Comparison of ENCODE assay signal across 8 cellular contexts in the genomic region with DNA sequence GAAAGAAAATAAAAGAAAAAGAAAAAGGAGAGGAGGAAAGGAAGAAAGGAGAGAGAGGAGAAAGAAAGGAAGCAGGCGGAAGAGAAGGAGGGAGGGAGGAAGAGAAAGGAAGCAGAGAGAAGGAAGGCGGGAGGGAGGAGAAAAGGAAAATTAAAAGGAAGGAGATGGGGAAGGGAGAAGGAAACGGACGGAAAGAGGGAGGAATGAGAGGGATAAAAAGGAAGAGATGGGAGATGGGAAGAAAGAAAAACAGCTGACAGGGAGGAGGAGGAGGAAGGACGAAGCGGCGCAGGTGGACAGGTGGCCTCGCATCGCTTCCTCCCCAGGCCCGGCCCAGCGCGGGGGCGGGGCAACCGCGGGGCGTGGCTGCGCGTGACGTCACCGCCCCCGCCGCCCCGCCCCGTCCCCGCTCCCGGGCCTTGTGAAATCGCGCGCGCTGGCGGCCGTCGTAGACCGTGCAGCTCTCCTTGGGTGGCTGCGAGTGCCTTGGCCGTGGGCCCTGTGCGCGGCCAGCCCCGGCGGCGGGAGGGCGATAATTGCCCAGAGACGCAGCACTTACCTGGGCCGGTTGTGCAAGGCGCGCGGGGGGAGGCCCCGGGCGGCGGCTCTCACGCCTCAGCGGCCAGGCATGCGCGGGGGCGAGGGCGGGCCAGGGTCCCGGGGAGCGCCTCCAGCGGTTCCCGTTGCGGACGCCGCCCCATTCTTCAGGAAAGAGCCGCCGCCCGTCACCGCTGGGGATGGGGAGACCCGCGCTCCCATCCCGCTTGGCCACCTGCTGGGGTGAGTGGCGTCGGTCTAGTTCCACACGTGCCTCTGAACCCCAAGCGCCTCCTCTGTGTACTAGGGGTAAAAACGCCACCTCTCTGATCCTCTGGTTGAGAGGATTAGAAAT. TPM values are rescaled to one million over a fixed set of nuclear protein-coding genes. Genes with fewer than 3 reads are reported as not detected.
DNase-seq lines count a peak whose midpoint lies in the region; ATAC-seq and TF ChIP-seq lines count a peak whose summit lies in the region.

No MANE protein-coding gene starts in this region.

- no peak overlapping the region for H3K4ac ChIP-seq in mesenchymal stem cell (ENCODE audit: low read depth in 1 of 2, low read length in 2 of 2)

- no peak overlapping the region for H4K8ac ChIP-seq in mesenchymal stem cell (ENCODE audit: low read length)

- no peak overlapping the region for H3K9ac ChIP-seq in mesenchymal stem cell (ENCODE audit: low read length)

- peak; percentile 29 for TF ChIP-seq CTCF in activated CD8-positive, alpha-beta T cell treated with anti-CD3 and anti-CD28 coated beads for 36 hours (IDR thresholded peaks at IDR 0.05)

- H3K27me3 ChIP-seq in effector memory CD4-positive, alpha-beta T cell (replicated peaks; ENCODE audit: control insufficient read depth, insufficient read depth, low read length, poor library complexity, severe bottlenecking): peaks cover 3% of the 10 kb centered on the region
- peaks cover 0 to 53% of the 10 kb centered on the region in 2 experiments for H3K27me3 ChIP-seq in mesenchymal stem cell (ENCODE audit: control insufficient read depth in 1 of 2, insufficient read depth in 1 of 2, low read length in 2 of 2)

- ATAC-seq in GM18867 (IDR thresholded peaks at IDR 0.05; ENCODE audit: unreplicated experiment) (peak; percentile 89), HG03103 (IDR thresholded peaks at IDR 0.05; ENCODE audit: low read depth, unreplicated experiment) (peak; percentile 85)
- ATAC-seq in activated CD8-positive, alpha-beta T cell treated with anti-CD3 and anti-CD28 coated beads for 36 hours: peak; percentile 95

- no peak overlapping the region for H3K18ac ChIP-seq in mesenchymal stem cell (ENCODE audit: low read depth in 1 of 2, low read length in 2 of 2)

- H3K4me3 Mint-ChIP-seq in activated CD8-positive, alpha-beta T cell treated with anti-CD3 and anti-CD28 coated beads for 36 hours: peak overlapping the region; percentile 71

- peak overlapping the region; percentile 37 for H3K27ac ChIP-seq in effector memory CD4-positive, alpha-beta T cell (ENCODE audit: insufficient read depth, low read length, poor library complexity, severe bottlenecking)
- no peak overlapping the region for H3K27ac ChIP-seq in mesenchymal stem cell (ENCODE audit: low read length, poor library complexity, severe bottlenecking)

- peak overlapping the region; percentile 73 for H3K27ac Mint-ChIP-seq in activated CD8-positive, alpha-beta T cell treated with anti-CD3 and anti-CD28 coated beads for 36 hours

- intact Hi-C loops in activated CD8-positive, alpha-beta T cell treated with anti-CD3 and anti-CD28 coated beads for 36 hours (cut with micrococcal nuclease): no loop called here

- CTCF ChIA-PET in activated CD8-positive, alpha-beta T cell treated with anti-CD3 and anti-CD28 coated beads for 36 hours (lab: Charles Lee): interaction anchor here (0.8 to 1.5 kb wide), 5 partner anchors 10 to 98 kb away, joined by 3 to 4 read pairs (median 3); no protein-coding TSS in a partner anchor

- H2BK15ac ChIP-seq in mesenchymal stem cell (ENCODE audit: low read depth, poor library complexity, severe bottlenecking): peak overlapping the region; percentile 74

- H3K14ac ChIP-seq in mesenchymal stem cell (ENCODE audit: low read length in 2 of 2): peak overlapping the region in 1 of 2 experiments; percentile 48

- H3K4me1 Mint-ChIP-seq in activated CD8-positive, alpha-beta T cell treated with anti-CD3 and anti-CD28 coated beads for 36 hours (ENCODE audit: low read depth): peaks cover 2% of the 10 kb centered on the region

- 1% methylated on average over 52 of the region's 75 CpGs for WGBS in mesenchymal stem cell

- no peak overlapping the region for H3K23ac ChIP-seq in mesenchymal stem cell (ENCODE audit: low read length in 2 of 2)

- no peak overlapping the region for H4K91ac ChIP-seq in mesenchymal stem cell (ENCODE audit: low read length)

- no peaks in the 10 kb centered on the region for H3K79me1 ChIP-seq in mesenchymal stem cell (replicated peaks; ENCODE audit: low read length, poor library complexity, severe bottlenecking)

- H3K9me3 Mint-ChIP-seq in activated CD8-positive, alpha-beta T cell treated with anti-CD3 and anti-CD28 coated beads for 36 hours: no peaks in the 10 kb centered on the region

- H3K9me3 ChIP-seq in effector memory CD4-positive, alpha-beta T cell (ENCODE audit: control insufficient read depth, low read length): no peaks in the 10 kb centered on the region
- no peaks in the 10 kb centered on the region for H3K9me3 ChIP-seq in mesenchymal stem cell (ENCODE audit: control insufficient read depth, low read length)

- no peak overlapping the region for H2BK120ac ChIP-seq in mesenchymal stem cell (ENCODE audit: low read depth, low read length)

- H2AFZ ChIP-seq in mesenchymal stem cell (ENCODE audit: low read depth, low read length): peak overlapping the region; percentile 60

- DNase-seq in A172 (ENCODE audit: low spot score) (peak; percentile 67), NCI-H526 (lab: John Stamatoyannopoulos, UW) (peak; percentile 32 to 82), mesenchymal stem cell (peak; percentile 34)
- peak; percentile 80 for DNase-seq in activated CD8-positive, alpha-beta T cell treated with anti-CD3 and anti-CD28 coated beads for 36 hours
- peak; percentile 56 to 69 (median 63) for DNase-seq in effector memory CD4-positive, alpha-beta T cell
- peak; percentile 54 for DNase-seq in stimulated activated CD8-positive, alpha-beta memory T cell treated with anti-CD3 and anti-CD28 coated beads, Interleukin-12 subunit alpha, Interleukin-12 subunit beta, amount 100 ng/mL, for 1 hour (ENCODE audit: low read depth)

- no peaks in the 10 kb centered on the region for H3K36me3 Mint-ChIP-seq in activated CD8-positive, alpha-beta T cell treated with anti-CD3 and anti-CD28 coated beads for 36 hours (ENCODE audit: low read depth)

- H2BK12ac ChIP-seq in mesenchymal stem cell (ENCODE audit: low read length in 2 of 2): no peak overlapping the region

- POLR2A ChIA-PET in activated CD8-positive, alpha-beta T cell treated with anti-CD3 and anti-CD28 coated beads for 36 hours (lab: Charles Lee): interaction anchor here (0.7 to 1.2 kb wide), 3 partner anchors 21 to 119 kb away, joined by 3 to 5 read pairs (median 4); a partner anchor contains a TSS

- peak overlapping the region; percentile 88 for H3K4me2 ChIP-seq in mesenchymal stem cell (ENCODE audit: low read length, poor library complexity, severe bottlenecking)

- peaks cover 11% of the 10 kb centered on the region for H3K4me1 ChIP-seq in effector memory CD4-positive, alpha-beta T cell (ENCODE audit: control insufficient read depth, insufficient read depth, low read length, poor library complexity, severe bottlenecking)
- peaks cover 19% of the 10 kb centered on the region for H3K4me1 ChIP-seq in mesenchymal stem cell (ENCODE audit: control insufficient read depth, insufficient read depth, low read depth, low read length)

- H2BK5ac ChIP-seq in mesenchymal stem cell (ENCODE audit: low read depth, low read length, poor library complexity, severe bottlenecking): peak overlapping the region; percentile 24

- H2AK5ac ChIP-seq in mesenchymal stem cell (ENCODE audit: low read length, severe bottlenecking): no peak overlapping the region

- H3K36me3 ChIP-seq in effector memory CD4-positive, alpha-beta T cell (ENCODE audit: control insufficient read depth, insufficient read depth, low read length): no peaks in the 10 kb centered on the region
- no peaks in the 10 kb centered on the region for H3K36me3 ChIP-seq in mesenchymal stem cell (ENCODE audit: control insufficient read depth in 1 of 2, insufficient read depth in 2 of 2, low read depth in 1 of 2, low read length in 2 of 2)

- H3K4me3 ChIP-seq in effector memory CD4-positive, alpha-beta T cell (ENCODE audit: insufficient read depth, low read depth, low read length, poor library complexity, severe bottlenecking): peak overlapping the region; percentile 67
- H3K4me3 ChIP-seq in mesenchymal stem cell (ENCODE audit: insufficient read depth in 1 of 2, low read depth in 1 of 2, low read length in 2 of 2): peak overlapping the region; percentile 77 to 78

- H3K27me3 Mint-ChIP-seq in activated CD8-positive, alpha-beta T cell treated with anti-CD3 and anti-CD28 coated beads for 36 hours: peaks cover 18% of the 10 kb centered on the region

RNA-seq across cellular contexts. Expression of a gene that starts 49.6 kb away (rescaled TPM):
- not detected in 2 replicates for total RNA-seq in A172 (2014; rRNA removed; shearing (Covaris generic))
- total RNA-seq in activated CD8-positive, alpha-beta T cell treated with anti-CD3 and anti-CD28 coated beads for 36 hours: under 1 TPM in 1 of 2 experiments, not detected in 1; 0.09 TPM
- polyA plus RNA-seq in mesenchymal stem cell (2013, experiment 1 of 2): not detected
- polyA plus RNA-seq in mesenchymal stem cell (2013, experiment 2 of 2): not detected
